Comparison of ENCODE assay signal across 3 cellular contexts in the genomic region with DNA sequence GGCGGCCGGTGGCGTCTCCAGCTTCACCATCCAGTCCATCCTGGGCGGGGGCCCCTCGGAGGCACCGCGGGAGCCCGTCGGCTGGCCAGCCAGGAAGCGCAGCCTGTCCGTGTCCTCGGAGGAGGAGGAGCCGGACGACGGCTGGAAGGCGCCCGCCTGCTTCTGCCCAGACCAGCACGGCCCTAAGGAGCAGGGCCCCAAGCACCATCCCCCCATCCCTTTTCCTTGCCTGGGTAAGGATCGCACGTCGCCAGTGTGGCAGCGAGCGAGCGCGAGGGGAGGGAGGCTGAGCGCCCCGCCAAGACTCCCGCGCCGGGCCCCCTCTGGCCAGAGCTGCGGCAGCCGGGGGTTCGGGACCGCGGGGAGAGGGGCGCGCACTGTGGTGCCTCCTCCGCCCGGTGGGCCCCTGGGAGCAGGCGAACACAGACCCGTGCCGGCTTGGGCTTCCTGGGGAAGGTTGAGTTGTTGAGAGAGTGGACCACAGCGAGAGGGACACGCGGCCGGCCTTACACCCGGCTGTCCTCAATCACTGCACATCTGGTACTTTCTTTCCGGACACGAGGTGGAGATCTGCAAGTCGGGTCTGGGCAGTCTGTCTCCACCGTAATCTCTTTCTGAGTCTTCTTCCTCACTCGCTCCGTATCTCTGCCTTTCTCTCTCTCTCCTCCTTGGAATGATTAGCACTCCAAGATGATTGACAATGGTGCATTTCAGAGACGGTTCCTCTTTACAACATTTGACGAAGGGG.
TF ChIP-seq lines count a peak whose summit lies in the region.

No MANE protein-coding gene starts in this region.

TF ChIP-seq in GM12878, 131 proteins besides CTCF, POLR2A, EP300 and RAD21 (continues in another document):
- TF ChIP-seq, protein P1, sequence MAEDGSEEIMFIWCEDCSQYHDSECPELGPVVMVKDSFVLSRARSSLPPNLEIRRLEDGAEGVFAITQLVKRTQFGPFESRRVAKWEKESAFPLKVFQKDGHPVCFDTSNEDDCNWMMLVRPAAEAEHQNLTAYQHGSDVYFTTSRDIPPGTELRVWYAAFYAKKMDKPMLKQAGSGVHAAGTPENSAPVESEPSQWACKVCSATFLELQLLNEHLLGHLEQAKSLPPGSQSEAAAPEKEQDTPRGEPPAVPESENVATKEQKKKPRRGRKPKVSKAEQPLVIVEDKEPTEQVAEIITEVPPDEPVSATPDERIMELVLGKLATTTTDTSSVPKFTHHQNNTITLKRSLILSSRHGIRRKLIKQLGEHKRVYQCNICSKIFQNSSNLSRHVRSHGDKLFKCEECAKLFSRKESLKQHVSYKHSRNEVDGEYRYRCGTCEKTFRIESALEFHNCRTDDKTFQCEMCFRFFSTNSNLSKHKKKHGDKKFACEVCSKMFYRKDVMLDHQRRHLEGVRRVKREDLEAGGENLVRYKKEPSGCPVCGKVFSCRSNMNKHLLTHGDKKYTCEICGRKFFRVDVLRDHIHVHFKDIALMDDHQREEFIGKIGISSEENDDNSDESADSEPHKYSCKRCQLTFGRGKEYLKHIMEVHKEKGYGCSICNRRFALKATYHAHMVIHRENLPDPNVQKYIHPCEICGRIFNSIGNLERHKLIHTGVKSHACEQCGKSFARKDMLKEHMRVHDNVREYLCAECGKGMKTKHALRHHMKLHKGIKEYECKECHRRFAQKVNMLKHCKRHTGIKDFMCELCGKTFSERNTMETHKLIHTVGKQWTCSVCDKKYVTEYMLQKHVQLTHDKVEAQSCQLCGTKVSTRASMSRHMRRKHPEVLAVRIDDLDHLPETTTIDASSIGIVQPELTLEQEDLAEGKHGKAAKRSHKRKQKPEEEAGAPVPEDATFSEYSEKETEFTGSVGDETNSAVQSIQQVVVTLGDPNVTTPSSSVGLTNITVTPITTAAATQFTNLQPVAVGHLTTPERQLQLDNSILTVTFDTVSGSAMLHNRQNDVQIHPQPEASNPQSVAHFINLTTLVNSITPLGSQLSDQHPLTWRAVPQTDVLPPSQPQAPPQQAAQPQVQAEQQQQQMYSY (CRISPR knock-in tag; IDR thresholded peaks at IDR 0.05): no peak
- TF ChIP-seq IKZF1 (conservative IDR thresholded peaks at IDR 0.05) (no peak), SP1 (IDR thresholded peaks at IDR 0.05; ENCODE audit: low read depth, low read length) (no peak), BCL11A (IDR thresholded peaks at IDR 0.05; ENCODE audit: low read depth, low read length) (no peak), NBN (IDR thresholded peaks at IDR 0.05) (no peak), WRNIP1 (IDR thresholded peaks at IDR 0.05; ENCODE audit: borderline replicate concordance, low read depth, low read length) (no peak), GABPA (IDR thresholded peaks at IDR 0.05; ENCODE audit: low read depth) (no peak), RBBP5 (conservative IDR thresholded peaks at IDR 0.05) (no peak), TCF7 (IDR thresholded peaks at IDR 0.05; ENCODE audit: borderline replicate concordance) (no peak), TCF12 (IDR thresholded peaks at IDR 0.05; ENCODE audit: low read depth, low read length) (no peak), FOXK2 (IDR thresholded peaks at IDR 0.05) (no peak), BRCA1 (IDR thresholded peaks at IDR 0.05; ENCODE audit: low read depth, low read length) (no peak)
- TF ChIP-seq, protein P2, sequence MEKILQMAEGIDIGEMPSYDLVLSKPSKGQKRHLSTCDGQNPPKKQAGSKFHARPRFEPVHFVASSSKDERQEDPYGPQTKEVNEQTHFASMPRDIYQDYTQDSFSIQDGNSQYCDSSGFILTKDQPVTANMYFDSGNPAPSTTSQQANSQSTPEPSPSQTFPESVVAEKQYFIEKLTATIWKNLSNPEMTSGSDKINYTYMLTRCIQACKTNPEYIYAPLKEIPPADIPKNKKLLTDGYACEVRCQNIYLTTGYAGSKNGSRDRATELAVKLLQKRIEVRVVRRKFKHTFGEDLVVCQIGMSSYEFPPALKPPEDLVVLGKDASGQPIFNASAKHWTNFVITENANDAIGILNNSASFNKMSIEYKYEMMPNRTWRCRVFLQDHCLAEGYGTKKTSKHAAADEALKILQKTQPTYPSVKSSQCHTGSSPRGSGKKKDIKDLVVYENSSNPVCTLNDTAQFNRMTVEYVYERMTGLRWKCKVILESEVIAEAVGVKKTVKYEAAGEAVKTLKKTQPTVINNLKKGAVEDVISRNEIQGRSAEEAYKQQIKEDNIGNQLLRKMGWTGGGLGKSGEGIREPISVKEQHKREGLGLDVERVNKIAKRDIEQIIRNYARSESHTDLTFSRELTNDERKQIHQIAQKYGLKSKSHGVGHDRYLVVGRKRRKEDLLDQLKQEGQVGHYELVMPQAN (conservative IDR thresholded peaks at IDR 0.05): no peak

TF ChIP-seq in neural cell, 6 proteins besides CTCF, POLR2A, EP300 and RAD21:
- TF ChIP-seq EZH2 (IDR thresholded peaks at IDR 0.05; ENCODE audit: borderline replicate concordance, insufficient read depth, low read length, poor library complexity, severe bottlenecking) (peak; percentile 0), TAF1 (IDR thresholded peaks at IDR 0.05; ENCODE audit: low read depth) (no peak)
TF ChIP-seq in neural cell: peak in this region for 1.

TF ChIP-seq in HEK293T, 16 proteins besides CTCF, POLR2A, EP300 and RAD21:
- TF ChIP-seq SP1 (IDR thresholded peaks at IDR 0.05) (no peak), CTBP1 (IDR thresholded peaks at IDR 0.05; ENCODE audit: borderline replicate concordance) (no peak), L3MBTL2 (conservative IDR thresholded peaks at IDR 0.05) (no peak), NFRKB (IDR thresholded peaks at IDR 0.05) (no peak), FOXA1 (IDR thresholded peaks at IDR 0.05) (no peak), ARNT (IDR thresholded peaks at IDR 0.05) (no peak), ZNF384 (IDR thresholded peaks at IDR 0.05) (no peak), ELF4 (IDR thresholded peaks at IDR 0.05) (no peak), HDGF (IDR thresholded peaks at IDR 0.05; ENCODE audit: borderline replicate concordance) (no peak), SUZ12 (IDR thresholded peaks at IDR 0.05) (no peak), FOXM1 (IDR thresholded peaks at IDR 0.05; ENCODE audit: borderline replicate concordance) (no peak), BHLHE40 (IDR thresholded peaks at IDR 0.05; ENCODE audit: borderline replicate concordance) (no peak), TARDBP (IDR thresholded peaks at IDR 0.05) (no peak), FOXK2 (IDR thresholded peaks at IDR 0.05) (no peak), LEF1 (IDR thresholded peaks at IDR 0.05; ENCODE audit: borderline replicate concordance) (no peak)
- TF ChIP-seq, protein P3, sequence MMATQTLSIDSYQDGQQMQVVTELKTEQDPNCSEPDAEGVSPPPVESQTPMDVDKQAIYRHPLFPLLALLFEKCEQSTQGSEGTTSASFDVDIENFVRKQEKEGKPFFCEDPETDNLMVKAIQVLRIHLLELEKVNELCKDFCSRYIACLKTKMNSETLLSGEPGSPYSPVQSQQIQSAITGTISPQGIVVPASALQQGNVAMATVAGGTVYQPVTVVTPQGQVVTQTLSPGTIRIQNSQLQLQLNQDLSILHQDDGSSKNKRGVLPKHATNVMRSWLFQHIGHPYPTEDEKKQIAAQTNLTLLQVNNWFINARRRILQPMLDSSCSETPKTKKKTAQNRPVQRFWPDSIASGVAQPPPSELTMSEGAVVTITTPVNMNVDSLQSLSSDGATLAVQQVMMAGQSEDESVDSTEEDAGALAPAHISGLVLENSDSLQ (IDR thresholded peaks at IDR 0.05): no peak
